In genomic region chr12:94267530-94267877, GRCh38 we compare ENCODE assay signal across 1 cellular context.
TF ChIP-seq lines count a peak whose summit lies in the region.

No MANE protein-coding gene starts in this region.

TF ChIP-seq in SK-N-SH, 30 proteins besides CTCF, POLR2A, EP300 and RAD21 (continued from another document):
- no peak for TF ChIP-seq REST (IDR thresholded peaks at IDR 0.05; ENCODE audit: low read depth, low read length)
- TF ChIP-seq CHD2 (IDR thresholded peaks at IDR 0.05; ENCODE audit: low read length, partially characterized antibody), result no peak
- TF ChIP-seq MXI1 (IDR thresholded peaks at IDR 0.05; ENCODE audit: low read depth, low read length), result no peak
- no peak for TF ChIP-seq RXRA (IDR thresholded peaks at IDR 0.05; ENCODE audit: borderline replicate concordance, low read depth)
- TF ChIP-seq FOXM1 (IDR thresholded peaks at IDR 0.05; ENCODE audit: low read depth), result no peak
- no peak for TF ChIP-seq NRF1 (IDR thresholded peaks at IDR 0.05; ENCODE audit: low read depth, low read length)
- TF ChIP-seq FOSL2 (IDR thresholded peaks at IDR 0.05; ENCODE audit: borderline replicate concordance, low read depth), result no peak
- no peak for TF ChIP-seq ELF1 (IDR thresholded peaks at IDR 0.05)
- TF ChIP-seq SMC3 (IDR thresholded peaks at IDR 0.05; ENCODE audit: low read depth, low read length), result no peak
- no peak for TF ChIP-seq FOXJ3 (CRISPR knock-in tag; IDR thresholded peaks at IDR 0.05)
- no peak for TF ChIP-seq USF1 (IDR thresholded peaks at IDR 0.05; ENCODE audit: borderline replicate concordance, low read depth)
TF ChIP-seq in SK-N-SH: peak in this region for 0.
